In genomic region chr6:156719720-156720563, GRCh38 we compare ENCODE assay signal across 8 cellular contexts. TPM values are rescaled to one million over a fixed set of nuclear protein-coding genes. Genes with fewer than 3 reads are reported as not detected.
A peak's percentile ranks its signal among the peaks of the same experiment; 100 is the strongest.
DNase-seq lines count a peak whose midpoint lies in the region; ATAC-seq and TF ChIP-seq lines count a peak whose summit lies in the region.

No MANE protein-coding gene starts in this region.

- H3K4me1 Mint-ChIP-seq in CD14-positive monocyte = peaks cover 23% of the 10 kb centered on the region
- peaks cover 6% of the 10 kb centered on the region for H3K4me1 Mint-ChIP-seq in T-helper 2 cell treated with Interferon-gamma antibody and Interleukin-4, amounts not matched to agents 5 μg/mL and 100 μg/mL, for 36 hours (ENCODE audit: low read depth)

- TF ChIP-seq CTCF in CD14-positive monocyte (IDR thresholded peaks at IDR 0.05) = no peak

- H3K27ac ChIP-seq in iPS-18a (ENCODE audit: low read length) (no peak overlapping the region), skeletal muscle tissue (ENCODE audit: low read depth, low read length) (peak overlapping the region; percentile 91)

- peaks cover 0 to 2% of the 10 kb centered on the region in 2 donors for H3K36me3 Mint-ChIP-seq in CD14-positive monocyte
- H3K36me3 Mint-ChIP-seq in T-helper 2 cell treated with Interferon-gamma antibody and Interleukin-4, amounts not matched to agents 5 μg/mL and 100 μg/mL, for 36 hours (ENCODE audit: low read depth) = no peaks in the 10 kb centered on the region

- H3K4me3 ChIP-seq in iPS-18a (ENCODE audit: low read length) (peak overlapping the region; percentile 2), skeletal muscle tissue (ENCODE audit: low read length in 3 of 3) (peak overlapping the region; percentile 69 to 76 (median 72))

- H3K9me3 Mint-ChIP-seq in CD14-positive monocyte = peaks cover 0 to 6% (median 2%) of the 10 kb centered on the region in 7 donors
- no peaks in the 10 kb centered on the region for H3K9me3 Mint-ChIP-seq in T-helper 2 cell treated with Interferon-gamma antibody and Interleukin-4, amounts not matched to agents 5 μg/mL and 100 μg/mL, for 36 hours

- peak overlapping the region; percentile 79 to 89 for H3K4me3 Mint-ChIP-seq in CD14-positive monocyte
- H3K4me3 Mint-ChIP-seq in T-helper 2 cell treated with Interferon-gamma antibody and Interleukin-4, amounts not matched to agents 5 μg/mL and 100 μg/mL, for 36 hours = peak overlapping the region; percentile 78

- no peaks in the 10 kb centered on the region for H3K27me3 ChIP-seq in iPS-18a (ENCODE audit: control insufficient read depth, insufficient read depth, low read length)
- no peaks in the 10 kb centered on the region for H3K27me3 ChIP-seq in skeletal muscle tissue (ENCODE audit: control insufficient read depth in 3 of 3, insufficient read depth in 3 of 3, low read length in 3 of 3)

- peak overlapping the region; percentile 89 to 94 (median 91) for H3K27ac Mint-ChIP-seq in CD14-positive monocyte
- no peak overlapping the region for H3K27ac Mint-ChIP-seq in T-helper 2 cell treated with Interferon-gamma antibody and Interleukin-4, amounts not matched to agents 5 μg/mL and 100 μg/mL, for 36 hours

- peaks cover 0 to 5% (median 0%) of the 10 kb centered on the region in 3 donors for H3K27me3 Mint-ChIP-seq in CD14-positive monocyte (ENCODE audit: low read depth in 3 of 3)
- H3K27me3 Mint-ChIP-seq in T-helper 2 cell treated with Interferon-gamma antibody and Interleukin-4, amounts not matched to agents 5 μg/mL and 100 μg/mL, for 36 hours (ENCODE audit: low read depth) = peaks cover 6% of the 10 kb centered on the region

- H3K9ac ChIP-seq in iPS-18a (ENCODE audit: low read length) (peak overlapping the region; percentile 30), skeletal muscle tissue (ENCODE audit: low read depth in 1 of 3, low read length in 3 of 3) (peak overlapping the region; percentile 73 to 87 (median 76))

- intact Hi-C loops in CD14-positive monocyte (cut with micrococcal nuclease) = loop anchor here in 1 of 2 donors (10.0 kb wide), 1 partner anchor 55 kb away; the partner anchor contains the start of gene ARID1B

- DNase-seq in CD14-positive monocyte (ENCODE audit: low spot score) (peak; percentile 88), astrocyte of the hippocampus (ENCODE audit: low read depth, low spot score) (peak; percentile 85), NCI-H82 (lab: John Stamatoyannopoulos, UW) (no peak)
- DNase-seq in T-helper 2 cell treated with Interferon-gamma antibody and Interleukin-4, amounts not matched to agents 5 μg/mL and 100 μg/mL, for 36 hours (ENCODE audit: low spot score) = peak; percentile 58

- peak; percentile 90 for ATAC-seq in GM19397 (IDR thresholded peaks at IDR 0.05; ENCODE audit: unreplicated experiment)
- peak; percentile 75 for ATAC-seq in HG03521 (IDR thresholded peaks at IDR 0.05; ENCODE audit: unreplicated experiment)

- H3K36me3 ChIP-seq in iPS-18a (ENCODE audit: control insufficient read depth, low read depth, low read length) (no peaks in the 10 kb centered on the region), skeletal muscle tissue (ENCODE audit: control insufficient read depth in 3 of 3, insufficient read depth in 3 of 3, low read length in 3 of 3) (no peaks in the 10 kb centered on the region)

- H3K9me3 ChIP-seq in iPS-18a (ENCODE audit: control insufficient read depth, low read depth, low read length) (no peaks in the 10 kb centered on the region), skeletal muscle tissue (ENCODE audit: control insufficient read depth in 3 of 3, low read length in 3 of 3) (no peaks in the 10 kb centered on the region)

- peaks cover 31% of the 10 kb centered on the region for H3K4me1 ChIP-seq in iPS-18a (ENCODE audit: control insufficient read depth, low read depth, low read length)
- peaks cover 19 to 26% (median 26%) of the 10 kb centered on the region in 3 donors for H3K4me1 ChIP-seq in skeletal muscle tissue (ENCODE audit: control insufficient read depth in 3 of 3, insufficient read depth in 3 of 3, low read length in 3 of 3)

RNA-seq across cellular contexts. Expression of gene ARID1B, which starts 57.2 kb away (rescaled TPM):
- polyA plus RNA-seq in CD14-positive monocyte = 1 to 10 TPM; 3.2 to 3.8 TPM
- 73.6 TPM for total RNA-seq in skeletal muscle tissue
